In genomic region chr11:70707821-70708220, GRCh38 we compare ENCODE assay signal across 26 cellular contexts.
"Had no signal": no experiment of that assay in that cellular context is flagged by ENCODE, and none has a peak within 500 bp of the region (broad histone marks: within the 10 kb centered on the region; RNA-seq: fewer than 3 reads in every experiment).

No MANE protein-coding gene starts in this region.

- FAIRE-seq: endothelial cell of umbilical vein, islet of Langerhans had no signal

- H3K27me3 Mint-ChIP-seq: stimulated activated naive CD8-positive, alpha-beta T cell treated with anti-CD3 and anti-CD28 coated beads, Interleukin-15, Interleukin-2, amounts not matched to agents 100 ng/mL and 50 ng/mL, for 24 hours had no signal

- H3K9me3 ChIP-seq: esophagus muscularis mucosa, gastroesophageal sphincter, heart left ventricle, left ventricle myocardium inferior, lower lobe of right lung, ovary, sigmoid colon, thoracic aorta, transverse colon had no signal

- H3K9me3 Mint-ChIP-seq: central memory CD8-positive, alpha-beta T cell; nephron progenitor cell; stimulated activated naive B cell treated with anti-CD40 and anti-IgM and Interleukin-4, amounts not matched to agents 10 μg/mL and 1 μg/mL and 100 μg/mL, for 72 hours; stimulated activated naive CD8-positive, alpha-beta T cell treated with anti-CD3 and anti-CD28 coated beads, Interleukin-15, Interleukin-2, amounts not matched to agents 100 ng/mL and 50 ng/mL, for 24 hours had no signal

- H3K4me3 ChIP-seq: coronary artery, esophagus muscularis mucosa, gastroesophageal sphincter, heart left ventricle, left ventricle myocardium inferior, lower lobe of right lung, ovary, sigmoid colon, thoracic aorta, transverse colon had no signal

- H3K27ac Mint-ChIP-seq: stimulated activated naive B cell treated with anti-CD40 and anti-IgM and Interleukin-4, amounts not matched to agents 10 μg/mL and 1 μg/mL and 100 μg/mL, for 72 hours; stimulated activated naive CD8-positive, alpha-beta T cell treated with anti-CD3 and anti-CD28 coated beads, Interleukin-15, Interleukin-2, amounts not matched to agents 100 ng/mL and 50 ng/mL, for 24 hours had no signal

- H3K27me3 ChIP-seq: ovary, sigmoid colon, transverse colon had no signal

- H3K36me3 Mint-ChIP-seq: naive thymus-derived CD8-positive, alpha-beta T cell; stimulated activated naive B cell treated with anti-CD40 and anti-IgM and Interleukin-4, amounts not matched to agents 10 μg/mL and 1 μg/mL and 100 μg/mL, for 72 hours had no signal

- H3K36me3 ChIP-seq: esophagus muscularis mucosa, gastroesophageal sphincter, heart left ventricle, left ventricle myocardium inferior, lower lobe of right lung, ovary, sigmoid colon, thoracic aorta, transverse colon had no signal

- H3K4me1 Mint-ChIP-seq: central memory CD8-positive, alpha-beta T cell; naive thymus-derived CD8-positive, alpha-beta T cell; stimulated activated naive B cell treated with anti-CD40 and anti-IgM and Interleukin-4, amounts not matched to agents 10 μg/mL and 1 μg/mL and 100 μg/mL, for 72 hours had no signal

- DNase-seq: dermis blood vessel endothelial cell; effector memory CD4-positive, alpha-beta T cell; foreskin keratinocyte; heart left ventricle; hippocampal formation; kidney glomerular epithelial cell; left colon; left ventricle myocardium inferior; lower lobe of right lung; naive thymus-derived CD8-positive, alpha-beta T cell; nephron progenitor cell; occipital lobe; ovary; sigmoid colon; stimulated activated CD4-positive, alpha-beta T cell treated with anti-CD3 and anti-CD28 coated beads, Interleukin-15, amount 100 ng/mL, for 24 hours; stimulated activated CD4-positive, alpha-beta T cell treated with anti-CD3 and anti-CD28 coated beads, Interleukin-2, amount 100 ng/mL, for 48 hours; stimulated activated naive B cell treated with anti-CD40 and anti-IgM and Interleukin-4, amounts not matched to agents 10 μg/mL and 1 μg/mL and 100 μg/mL, for 72 hours; transverse colon had no signal

- ATAC-seq: foreskin keratinocyte; gastroesophageal sphincter; heart left ventricle; left colon; lower lobe of right lung; naive thymus-derived CD8-positive, alpha-beta T cell; stimulated activated naive B cell treated with anti-CD40 and anti-IgM and Interleukin-4, amounts not matched to agents 10 μg/mL and 1 μg/mL and 100 μg/mL, for 72 hours had no signal

- H3K27ac ChIP-seq: coronary artery, esophagus muscularis mucosa, foreskin keratinocyte, gastroesophageal sphincter, heart left ventricle, left ventricle myocardium inferior, lower lobe of right lung, ovary, sigmoid colon, thoracic aorta, transverse colon had no signal

- H3K4me1 ChIP-seq: foreskin keratinocyte, gastroesophageal sphincter, heart left ventricle, left ventricle myocardium inferior, sigmoid colon had no signal

- H3K4me3 Mint-ChIP-seq: central memory CD8-positive, alpha-beta T cell; naive thymus-derived CD8-positive, alpha-beta T cell; nephron progenitor cell; stimulated activated naive B cell treated with anti-CD40 and anti-IgM and Interleukin-4, amounts not matched to agents 10 μg/mL and 1 μg/mL and 100 μg/mL, for 72 hours; stimulated activated naive CD8-positive, alpha-beta T cell treated with anti-CD3 and anti-CD28 coated beads, Interleukin-15, Interleukin-2, amounts not matched to agents 100 ng/mL and 50 ng/mL, for 24 hours had no signal
